ENCODE assay signal across 2 cellular contexts in genomic region chr19:35512831-35513230, GRCh38.
TF ChIP-seq lines count a peak whose summit lies in the region.

No MANE protein-coding gene starts in this region.

TF ChIP-seq in HCT116, 20 proteins besides CTCF, POLR2A, EP300 and RAD21 (continued from another document):
- TF ChIP-seq, protein P1, sequence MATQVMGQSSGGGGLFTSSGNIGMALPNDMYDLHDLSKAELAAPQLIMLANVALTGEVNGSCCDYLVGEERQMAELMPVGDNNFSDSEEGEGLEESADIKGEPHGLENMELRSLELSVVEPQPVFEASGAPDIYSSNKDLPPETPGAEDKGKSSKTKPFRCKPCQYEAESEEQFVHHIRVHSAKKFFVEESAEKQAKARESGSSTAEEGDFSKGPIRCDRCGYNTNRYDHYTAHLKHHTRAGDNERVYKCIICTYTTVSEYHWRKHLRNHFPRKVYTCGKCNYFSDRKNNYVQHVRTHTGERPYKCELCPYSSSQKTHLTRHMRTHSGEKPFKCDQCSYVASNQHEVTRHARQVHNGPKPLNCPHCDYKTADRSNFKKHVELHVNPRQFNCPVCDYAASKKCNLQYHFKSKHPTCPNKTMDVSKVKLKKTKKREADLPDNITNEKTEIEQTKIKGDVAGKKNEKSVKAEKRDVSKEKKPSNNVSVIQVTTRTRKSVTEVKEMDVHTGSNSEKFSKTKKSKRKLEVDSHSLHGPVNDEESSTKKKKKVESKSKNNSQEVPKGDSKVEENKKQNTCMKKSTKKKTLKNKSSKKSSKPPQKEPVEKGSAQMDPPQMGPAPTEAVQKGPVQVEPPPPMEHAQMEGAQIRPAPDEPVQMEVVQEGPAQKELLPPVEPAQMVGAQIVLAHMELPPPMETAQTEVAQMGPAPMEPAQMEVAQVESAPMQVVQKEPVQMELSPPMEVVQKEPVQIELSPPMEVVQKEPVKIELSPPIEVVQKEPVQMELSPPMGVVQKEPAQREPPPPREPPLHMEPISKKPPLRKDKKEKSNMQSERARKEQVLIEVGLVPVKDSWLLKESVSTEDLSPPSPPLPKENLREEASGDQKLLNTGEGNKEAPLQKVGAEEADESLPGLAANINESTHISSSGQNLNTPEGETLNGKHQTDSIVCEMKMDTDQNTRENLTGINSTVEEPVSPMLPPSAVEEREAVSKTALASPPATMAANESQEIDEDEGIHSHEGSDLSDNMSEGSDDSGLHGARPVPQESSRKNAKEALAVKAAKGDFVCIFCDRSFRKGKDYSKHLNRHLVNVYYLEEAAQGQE (IDR thresholded peaks at IDR 0.05; ENCODE audit: low read depth) = no peak
- TF ChIP-seq SIN3A (IDR thresholded peaks at IDR 0.05; ENCODE audit: low read depth) = no peak
- no peak for TF ChIP-seq EZH2 (IDR thresholded peaks at IDR 0.05)
- no peak for TF ChIP-seq SRF (IDR thresholded peaks at IDR 0.05; ENCODE audit: low read depth)
- no peak for TF ChIP-seq CEBPB (IDR thresholded peaks at IDR 0.05; ENCODE audit: low read depth)
- no peak for TF ChIP-seq YY1 (IDR thresholded peaks at IDR 0.05; ENCODE audit: extremely low read depth, insufficient replicate concordance, low read depth, low read length)
- TF ChIP-seq MAX (IDR thresholded peaks at IDR 0.05) = no peak
TF ChIP-seq in HCT116: peak in this region for 0.

TF ChIP-seq in WTC11, 78 proteins besides CTCF, POLR2A, EP300 and RAD21 (continued from another document):
- TF ChIP-seq, protein P2, sequence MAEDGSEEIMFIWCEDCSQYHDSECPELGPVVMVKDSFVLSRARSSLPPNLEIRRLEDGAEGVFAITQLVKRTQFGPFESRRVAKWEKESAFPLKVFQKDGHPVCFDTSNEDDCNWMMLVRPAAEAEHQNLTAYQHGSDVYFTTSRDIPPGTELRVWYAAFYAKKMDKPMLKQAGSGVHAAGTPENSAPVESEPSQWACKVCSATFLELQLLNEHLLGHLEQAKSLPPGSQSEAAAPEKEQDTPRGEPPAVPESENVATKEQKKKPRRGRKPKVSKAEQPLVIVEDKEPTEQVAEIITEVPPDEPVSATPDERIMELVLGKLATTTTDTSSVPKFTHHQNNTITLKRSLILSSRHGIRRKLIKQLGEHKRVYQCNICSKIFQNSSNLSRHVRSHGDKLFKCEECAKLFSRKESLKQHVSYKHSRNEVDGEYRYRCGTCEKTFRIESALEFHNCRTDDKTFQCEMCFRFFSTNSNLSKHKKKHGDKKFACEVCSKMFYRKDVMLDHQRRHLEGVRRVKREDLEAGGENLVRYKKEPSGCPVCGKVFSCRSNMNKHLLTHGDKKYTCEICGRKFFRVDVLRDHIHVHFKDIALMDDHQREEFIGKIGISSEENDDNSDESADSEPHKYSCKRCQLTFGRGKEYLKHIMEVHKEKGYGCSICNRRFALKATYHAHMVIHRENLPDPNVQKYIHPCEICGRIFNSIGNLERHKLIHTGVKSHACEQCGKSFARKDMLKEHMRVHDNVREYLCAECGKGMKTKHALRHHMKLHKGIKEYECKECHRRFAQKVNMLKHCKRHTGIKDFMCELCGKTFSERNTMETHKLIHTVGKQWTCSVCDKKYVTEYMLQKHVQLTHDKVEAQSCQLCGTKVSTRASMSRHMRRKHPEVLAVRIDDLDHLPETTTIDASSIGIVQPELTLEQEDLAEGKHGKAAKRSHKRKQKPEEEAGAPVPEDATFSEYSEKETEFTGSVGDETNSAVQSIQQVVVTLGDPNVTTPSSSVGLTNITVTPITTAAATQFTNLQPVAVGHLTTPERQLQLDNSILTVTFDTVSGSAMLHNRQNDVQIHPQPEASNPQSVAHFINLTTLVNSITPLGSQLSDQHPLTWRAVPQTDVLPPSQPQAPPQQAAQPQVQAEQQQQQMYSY (CRISPR knock-in tag; IDR thresholded peaks at IDR 0.05) = no peak
- TF ChIP-seq ESRRA (CRISPR knock-in tag; IDR thresholded peaks at IDR 0.05; ENCODE audit: borderline replicate concordance) (no peak), ZNF232 (CRISPR knock-in tag; IDR thresholded peaks at IDR 0.05) (no peak), ZBTB21 (CRISPR knock-in tag; IDR thresholded peaks at IDR 0.05; ENCODE audit: borderline replicate concordance) (no peak), RORB (CRISPR knock-in tag; IDR thresholded peaks at IDR 0.05) (no peak), ZNF416 (CRISPR knock-in tag; IDR thresholded peaks at IDR 0.05) (no peak), JUN (CRISPR knock-in tag; IDR thresholded peaks at IDR 0.05) (no peak), MXD4 (CRISPR knock-in tag; IDR thresholded peaks at IDR 0.05; ENCODE audit: borderline replicate concordance) (no peak), AFF4 (CRISPR knock-in tag; IDR thresholded peaks at IDR 0.05; ENCODE audit: borderline replicate concordance) (no peak)
- TF ChIP-seq, protein P3, sequence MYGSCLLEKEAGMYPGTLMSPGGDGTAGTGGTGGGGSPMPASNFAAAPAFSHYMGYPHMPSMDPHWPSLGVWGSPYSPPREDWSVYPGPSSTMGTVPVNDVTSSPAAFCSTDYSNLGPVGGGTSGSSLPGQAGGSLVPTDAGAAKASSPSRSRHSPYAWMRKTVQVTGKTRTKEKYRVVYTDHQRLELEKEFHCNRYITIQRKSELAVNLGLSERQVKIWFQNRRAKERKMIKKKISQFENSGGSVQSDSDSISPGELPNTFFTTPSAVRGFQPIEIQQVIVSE (CRISPR knock-in tag; IDR thresholded peaks at IDR 0.05; ENCODE audit: borderline replicate concordance) = no peak
- TF ChIP-seq, protein P4, sequence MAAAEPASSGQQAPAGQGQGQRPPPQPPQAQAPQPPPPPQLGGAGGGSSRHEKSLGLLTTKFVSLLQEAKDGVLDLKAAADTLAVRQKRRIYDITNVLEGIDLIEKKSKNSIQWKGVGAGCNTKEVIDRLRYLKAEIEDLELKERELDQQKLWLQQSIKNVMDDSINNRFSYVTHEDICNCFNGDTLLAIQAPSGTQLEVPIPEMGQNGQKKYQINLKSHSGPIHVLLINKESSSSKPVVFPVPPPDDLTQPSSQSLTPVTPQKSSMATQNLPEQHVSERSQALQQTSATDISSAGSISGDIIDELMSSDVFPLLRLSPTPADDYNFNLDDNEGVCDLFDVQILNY (CRISPR knock-in tag; IDR thresholded peaks at IDR 0.05) = no peak
